ENCODE assay signal across 8 cellular contexts in the genomic region with DNA sequence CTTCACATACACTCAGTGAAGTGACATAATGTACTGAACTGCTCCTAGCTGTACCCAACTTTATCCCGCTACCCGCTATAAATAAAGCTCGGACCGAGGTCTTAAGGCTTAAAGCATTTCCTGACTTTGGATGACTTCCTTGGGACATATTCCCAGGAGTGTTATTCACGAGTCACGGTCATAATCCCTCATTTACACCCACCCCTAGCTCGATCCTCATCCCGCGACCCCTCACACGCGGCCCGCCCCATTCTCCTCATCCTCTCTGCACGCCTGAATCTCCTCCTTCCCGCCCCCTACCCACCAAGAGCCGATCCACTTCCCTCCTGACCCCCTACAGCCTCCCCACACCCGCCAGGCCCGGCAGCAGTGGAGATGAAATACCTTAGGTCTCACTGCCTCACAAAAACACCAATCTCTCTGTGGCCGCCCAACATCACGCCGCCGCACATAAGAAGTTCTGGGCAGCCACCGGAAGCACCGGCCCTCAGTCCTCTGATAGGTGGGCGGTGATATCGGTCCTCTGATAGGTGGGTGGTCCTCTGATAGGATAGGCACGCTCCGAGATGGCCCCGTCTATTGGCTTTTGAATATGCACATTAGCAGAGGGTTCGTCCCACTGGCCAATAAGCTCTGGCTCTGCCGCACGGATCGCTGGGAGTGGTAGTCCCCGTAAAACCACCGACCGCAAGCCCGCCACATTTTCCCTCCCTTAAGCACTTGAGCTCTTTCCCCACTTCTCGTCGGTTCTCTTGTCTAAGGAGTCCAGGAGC. TPM values are rescaled to one million over a fixed set of nuclear protein-coding genes. Genes with fewer than 3 reads are reported as not detected.
DNase-seq lines count a peak whose midpoint lies in the region; FAIRE-seq and TF ChIP-seq lines count a peak whose summit lies in the region.

A gene with protein sequence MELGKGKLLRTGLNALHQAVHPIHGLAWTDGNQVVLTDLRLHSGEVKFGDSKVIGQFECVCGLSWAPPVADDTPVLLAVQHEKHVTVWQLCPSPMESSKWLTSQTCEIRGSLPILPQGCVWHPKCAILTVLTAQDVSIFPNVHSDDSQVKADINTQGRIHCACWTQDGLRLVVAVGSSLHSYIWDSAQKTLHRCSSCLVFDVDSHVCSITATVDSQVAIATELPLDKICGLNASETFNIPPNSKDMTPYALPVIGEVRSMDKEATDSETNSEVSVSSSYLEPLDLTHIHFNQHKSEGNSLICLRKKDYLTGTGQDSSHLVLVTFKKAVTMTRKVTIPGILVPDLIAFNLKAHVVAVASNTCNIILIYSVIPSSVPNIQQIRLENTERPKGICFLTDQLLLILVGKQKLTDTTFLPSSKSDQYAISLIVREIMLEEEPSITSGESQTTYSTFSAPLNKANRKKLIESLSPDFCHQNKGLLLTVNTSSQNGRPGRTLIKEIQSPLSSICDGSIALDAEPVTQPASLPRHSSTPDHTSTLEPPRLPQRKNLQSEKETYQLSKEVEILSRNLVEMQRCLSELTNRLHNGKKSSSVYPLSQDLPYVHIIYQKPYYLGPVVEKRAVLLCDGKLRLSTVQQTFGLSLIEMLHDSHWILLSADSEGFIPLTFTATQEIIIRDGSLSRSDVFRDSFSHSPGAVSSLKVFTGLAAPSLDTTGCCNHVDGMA (minus strand): TSS at position 462 of the 773 bp plus-strand sequence. CDS start 7,897 bp downstream, outside the sequence.

- peak; percentile 80 for TF ChIP-seq POLR2A in H54 (IDR thresholded peaks at IDR 0.05; ENCODE audit: low read depth, low read length)
- TF ChIP-seq POLR2A in Raji (IDR thresholded peaks at IDR 0.05; ENCODE audit: insufficient read depth, low read depth, low read length) = peak; percentile 94

- H3K9me2 ChIP-seq in Loucy (replicated peaks; ENCODE audit: low read depth, low read length) = no peaks in the 10 kb centered on the region

- H3K4me1 ChIP-seq in Loucy (ENCODE audit: insufficient read depth, low read length, poor library complexity, severe bottlenecking) = peaks cover 21% of the 10 kb centered on the region

- H3K9me3 Mint-ChIP-seq in nephron = no peaks in the 10 kb centered on the region
- H3K9me3 Mint-ChIP-seq in stimulated activated naive CD8-positive, alpha-beta T cell treated with anti-CD3 and anti-CD28 coated beads, Interleukin-15, Interleukin-2, amounts not matched to agents 100 ng/mL and 50 ng/mL, for 24 hours = no peaks in the 10 kb centered on the region

- H3K4me3 Mint-ChIP-seq in nephron = peak within 1 kb of the TSS; percentile 90 to 95 (median 91)
- peak within 1 kb of the TSS; percentile 94 for H3K4me3 Mint-ChIP-seq in stimulated activated naive CD8-positive, alpha-beta T cell treated with anti-CD3 and anti-CD28 coated beads, Interleukin-15, Interleukin-2, amounts not matched to agents 100 ng/mL and 50 ng/mL, for 24 hours

- H3K79me2 ChIP-seq in Loucy (ENCODE audit: insufficient read depth, low read length) = peaks cover 19% of the 10 kb centered on the region

- H3K9me3 ChIP-seq in Loucy (ENCODE audit: insufficient read depth, low read depth, low read length) = no peaks in the 10 kb centered on the region

- peak within 1 kb of the TSS; percentile 47 to 84 (median 80) for H3K27ac Mint-ChIP-seq in nephron
- peak within 1 kb of the TSS; percentile 92 for H3K27ac Mint-ChIP-seq in stimulated activated naive CD8-positive, alpha-beta T cell treated with anti-CD3 and anti-CD28 coated beads, Interleukin-15, Interleukin-2, amounts not matched to agents 100 ng/mL and 50 ng/mL, for 24 hours

- DNase-seq in EL (peak; percentile 99), H54 (ENCODE audit: insufficient read length, low spot score) (peak; percentile 88), fibroblast of the aortic adventitia (ENCODE audit: low read depth) (peak; percentile 99)
- peak; percentile 86 for DNase-seq in activated T-helper 9 cell treated with anti-CD3 and anti-CD28 coated beads, Interleukin-2, amount 50 U/mL, for 16 hours (ENCODE audit: low read depth)

- peak within 1 kb of the TSS; percentile 90 for H3K4me3 ChIP-seq in Loucy (ENCODE audit: low read length, poor library complexity, severe bottlenecking)
- peak within 1 kb of the TSS; percentile 90 for H3K4me3 ChIP-seq in fibroblast of the aortic adventitia (ENCODE audit: low read depth, low read length)

- no peaks in the 10 kb centered on the region for H3K27me3 ChIP-seq in Loucy (ENCODE audit: insufficient read depth, low read length, poor library complexity, severe bottlenecking)

- H2AFZ ChIP-seq in Loucy (ENCODE audit: low read length) = peak within 1 kb of the TSS; percentile 96

- no peaks in the 10 kb centered on the region for H3K27me3 Mint-ChIP-seq in nephron (ENCODE audit: low read depth)
- peaks cover 3% of the 10 kb centered on the region for H3K27me3 Mint-ChIP-seq in stimulated activated naive CD8-positive, alpha-beta T cell treated with anti-CD3 and anti-CD28 coated beads, Interleukin-15, Interleukin-2, amounts not matched to agents 100 ng/mL and 50 ng/mL, for 24 hours

- peaks cover 20% of the 10 kb centered on the region for H3K4me1 Mint-ChIP-seq in nephron
- peaks cover 25% of the 10 kb centered on the region for H3K4me1 Mint-ChIP-seq in stimulated activated naive CD8-positive, alpha-beta T cell treated with anti-CD3 and anti-CD28 coated beads, Interleukin-15, Interleukin-2, amounts not matched to agents 100 ng/mL and 50 ng/mL, for 24 hours (ENCODE audit: low read depth)

- H3K9ac ChIP-seq in Loucy (ENCODE audit: low read depth, low read length, poor library complexity, severe bottlenecking) = peak within 1 kb of the TSS; percentile 84

- no peaks in the 10 kb centered on the region for H3F3A ChIP-seq in Loucy (ENCODE audit: low read depth)

- no peaks in the 10 kb centered on the region for H3K36me3 ChIP-seq in Loucy (ENCODE audit: insufficient read depth, low read length)

- FAIRE-seq in H54 (lab: Jason Lieb, UNC) = peak; percentile 99

- TF ChIP-seq CTCF in Loucy (conservative IDR thresholded peaks at IDR 0.05; ENCODE audit: low read length) (no peak), fibroblast of the aortic adventitia (IDR thresholded peaks at IDR 0.05; ENCODE audit: insufficient read depth, low read length) (no peak), nephron (IDR thresholded peaks at IDR 0.05; ENCODE audit: unreplicated experiment in 3 of 3) (no peak)

- H3K4me2 ChIP-seq in Loucy (ENCODE audit: low read depth, low read length, poor library complexity, severe bottlenecking) = peak within 1 kb of the TSS; percentile 95

- peaks cover 5% of the 10 kb centered on the region for H3K36me3 Mint-ChIP-seq in nephron (ENCODE audit: low read depth)
- peaks cover 5% of the 10 kb centered on the region for H3K36me3 Mint-ChIP-seq in stimulated activated naive CD8-positive, alpha-beta T cell treated with anti-CD3 and anti-CD28 coated beads, Interleukin-15, Interleukin-2, amounts not matched to agents 100 ng/mL and 50 ng/mL, for 24 hours (ENCODE audit: low read depth)

- H4K20me1 ChIP-seq in Loucy (ENCODE audit: insufficient read depth, low read length, poor library complexity, severe bottlenecking) = no peaks in the 10 kb centered on the region

RNA-seq across cellular contexts. Expression of the gene that starts here (rescaled TPM):
- total RNA-seq in fibroblast of the aortic adventitia (ENCODE audit: low replicate concordance) = 6.4 and 9.3 TPM in 2 replicates

Comparison
In these comparisons a context has a peak if more than half of its experiments do, and no peak if none do; other contexts are left out.
1. Peak in every context shown above with its lines: DNase-seq and H3K4me3 ChIP-seq.